ENCODE assay signal across 1 cellular context in the genomic region with DNA sequence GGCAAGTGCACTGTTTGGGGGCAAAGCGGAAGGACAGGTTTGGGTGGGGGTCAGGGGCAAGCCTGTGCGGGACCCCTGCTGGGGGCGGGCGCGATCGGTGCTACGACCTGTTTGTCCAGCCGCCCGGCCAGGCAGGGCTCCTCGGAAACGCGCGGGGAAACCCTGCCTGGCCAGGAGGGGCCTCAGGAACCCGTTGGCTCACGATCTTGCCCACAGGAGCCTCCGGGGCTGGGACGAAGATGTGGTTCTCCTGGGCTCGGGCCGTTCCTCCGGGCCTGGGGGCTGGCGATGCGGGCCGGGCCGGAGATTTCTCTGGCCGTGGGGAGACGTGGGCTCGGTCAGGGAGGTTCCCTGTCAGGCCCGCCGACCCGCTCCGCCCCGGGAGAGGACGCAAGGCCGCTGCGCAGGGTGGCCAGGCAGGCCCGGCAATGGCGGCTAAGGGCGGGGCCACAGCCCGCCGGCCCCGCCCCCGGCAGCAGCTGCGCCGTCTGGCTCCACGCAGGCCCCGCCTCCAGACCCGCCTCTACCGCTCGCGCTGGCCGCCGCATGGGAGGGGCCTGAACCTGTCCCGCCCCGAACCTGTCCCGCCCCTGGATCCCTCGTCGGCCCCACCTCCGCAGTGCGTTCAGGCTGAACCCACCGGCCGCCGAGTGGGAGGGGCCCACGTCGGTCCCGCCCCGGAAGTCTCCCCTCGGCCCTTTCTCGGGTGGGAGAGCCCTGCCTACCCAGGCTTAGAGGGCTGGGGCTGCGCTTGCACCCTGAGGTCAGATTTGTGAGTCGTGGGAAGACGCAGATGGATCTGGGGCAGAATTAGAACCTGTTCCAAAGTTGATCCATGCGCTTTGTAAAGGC.
TF ChIP-seq lines count a peak whose summit lies in the region.

A gene with protein sequence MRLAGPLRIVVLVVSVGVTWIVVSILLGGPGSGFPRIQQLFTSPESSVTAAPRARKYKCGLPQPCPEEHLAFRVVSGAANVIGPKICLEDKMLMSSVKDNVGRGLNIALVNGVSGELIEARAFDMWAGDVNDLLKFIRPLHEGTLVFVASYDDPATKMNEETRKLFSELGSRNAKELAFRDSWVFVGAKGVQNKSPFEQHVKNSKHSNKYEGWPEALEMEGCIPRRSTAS (minus strand): TSS at position 430 of the 852 bp plus-strand sequence. CDS start 460 bp downstream, outside the sequence.

TF ChIP-seq in HepG2, 621 proteins besides CTCF, POLR2A, EP300 and RAD21 (continued from another document and continues in another):
- TF ChIP-seq, protein P1, sequence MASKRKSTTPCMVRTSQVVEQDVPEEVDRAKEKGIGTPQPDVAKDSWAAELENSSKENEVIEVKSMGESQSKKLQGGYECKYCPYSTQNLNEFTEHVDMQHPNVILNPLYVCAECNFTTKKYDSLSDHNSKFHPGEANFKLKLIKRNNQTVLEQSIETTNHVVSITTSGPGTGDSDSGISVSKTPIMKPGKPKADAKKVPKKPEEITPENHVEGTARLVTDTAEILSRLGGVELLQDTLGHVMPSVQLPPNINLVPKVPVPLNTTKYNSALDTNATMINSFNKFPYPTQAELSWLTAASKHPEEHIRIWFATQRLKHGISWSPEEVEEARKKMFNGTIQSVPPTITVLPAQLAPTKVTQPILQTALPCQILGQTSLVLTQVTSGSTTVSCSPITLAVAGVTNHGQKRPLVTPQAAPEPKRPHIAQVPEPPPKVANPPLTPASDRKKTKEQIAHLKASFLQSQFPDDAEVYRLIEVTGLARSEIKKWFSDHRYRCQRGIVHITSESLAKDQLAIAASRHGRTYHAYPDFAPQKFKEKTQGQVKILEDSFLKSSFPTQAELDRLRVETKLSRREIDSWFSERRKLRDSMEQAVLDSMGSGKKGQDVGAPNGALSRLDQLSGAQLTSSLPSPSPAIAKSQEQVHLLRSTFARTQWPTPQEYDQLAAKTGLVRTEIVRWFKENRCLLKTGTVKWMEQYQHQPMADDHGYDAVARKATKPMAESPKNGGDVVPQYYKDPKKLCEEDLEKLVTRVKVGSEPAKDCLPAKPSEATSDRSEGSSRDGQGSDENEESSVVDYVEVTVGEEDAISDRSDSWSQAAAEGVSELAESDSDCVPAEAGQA (IDR thresholded peaks at IDR 0.05; ENCODE audit: low read depth) = no peak
- TF ChIP-seq, protein P1 (CRISPR knock-in tag; IDR thresholded peaks at IDR 0.05; ENCODE audit: borderline replicate concordance) = no peak
- TF ChIP-seq ZNF33B (CRISPR knock-in tag; IDR thresholded peaks at IDR 0.05) = no peak
- peak; percentile 40; the same call in 1 of the 2 replicates for TF ChIP-seq YEATS4 (CRISPR knock-in tag; IDR thresholded peaks at IDR 0.05; ENCODE audit: borderline replicate concordance)
- TF ChIP-seq REL (CRISPR knock-in tag; conservative IDR thresholded peaks at IDR 0.05) = no peak
- TF ChIP-seq XRCC5 (optimal IDR thresholded peaks at IDR 0.05; ENCODE audit: low read length) = no peak
- no peak for TF ChIP-seq NRL (CRISPR knock-in tag; IDR thresholded peaks at IDR 0.05; ENCODE audit: borderline replicate concordance)
- TF ChIP-seq, protein P2, sequence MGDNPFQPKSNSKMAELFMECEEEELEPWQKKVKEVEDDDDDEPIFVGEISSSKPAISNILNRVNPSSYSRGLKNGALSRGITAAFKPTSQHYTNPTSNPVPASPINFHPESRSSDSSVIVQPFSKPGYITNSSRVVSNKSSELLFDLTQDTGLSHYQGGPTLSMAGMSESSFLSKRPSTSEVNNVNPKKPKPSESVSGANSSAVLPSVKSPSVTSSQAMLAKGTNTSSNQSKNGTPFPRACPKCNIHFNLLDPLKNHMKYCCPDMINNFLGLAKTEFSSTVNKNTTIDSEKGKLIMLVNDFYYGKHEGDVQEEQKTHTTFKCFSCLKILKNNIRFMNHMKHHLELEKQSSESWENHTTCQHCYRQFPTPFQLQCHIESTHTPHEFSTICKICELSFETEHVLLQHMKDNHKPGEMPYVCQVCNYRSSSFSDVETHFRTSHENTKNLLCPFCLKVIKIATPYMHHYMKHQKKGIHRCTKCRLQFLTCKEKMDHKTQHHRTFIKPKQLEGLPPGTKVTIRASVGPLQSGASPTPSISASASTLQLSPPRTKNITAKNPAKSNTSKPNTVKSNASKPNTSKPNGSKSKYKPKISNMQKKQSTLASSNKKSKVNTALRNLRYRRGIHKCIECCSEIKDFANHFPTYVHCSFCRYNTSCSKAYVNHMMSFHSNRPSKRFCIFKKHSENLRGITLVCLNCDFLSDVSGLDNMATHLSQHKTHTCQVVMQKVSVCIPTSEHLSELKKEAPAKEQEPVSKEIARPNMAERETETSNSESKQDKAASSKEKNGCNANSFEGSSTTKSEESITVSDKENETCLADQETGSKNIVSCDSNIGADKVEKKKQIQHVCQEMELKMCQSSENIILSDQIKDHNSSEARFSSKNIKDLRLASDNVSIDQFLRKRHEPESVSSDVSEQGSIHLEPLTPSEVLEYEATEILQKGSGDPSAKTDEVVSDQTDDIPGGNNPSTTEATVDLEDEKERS (CRISPR knock-in tag; IDR thresholded peaks at IDR 0.05) = no peak
- TF ChIP-seq BRD4 (CRISPR knock-in tag; IDR thresholded peaks at IDR 0.05) = no peak
- TF ChIP-seq RBFOX2 (IDR thresholded peaks at IDR 0.05; ENCODE audit: low read depth, low read length) = peak; percentile 59; the same call in 1 of the 2 replicates
- TF ChIP-seq RBM22 (optimal IDR thresholded peaks at IDR 0.05; ENCODE audit: low read length) = no peak
- no peak for TF ChIP-seq FOXM1 (CRISPR knock-in tag; IDR thresholded peaks at IDR 0.05)
- TF ChIP-seq JARID2 (CRISPR knock-in tag; IDR thresholded peaks at IDR 0.05; ENCODE audit: insufficient replicate concordance) = no peak
- no peak for TF ChIP-seq FOXK1 (CRISPR knock-in tag; IDR thresholded peaks at IDR 0.05; ENCODE audit: borderline replicate concordance, low read depth)
- TF ChIP-seq, protein P3, sequence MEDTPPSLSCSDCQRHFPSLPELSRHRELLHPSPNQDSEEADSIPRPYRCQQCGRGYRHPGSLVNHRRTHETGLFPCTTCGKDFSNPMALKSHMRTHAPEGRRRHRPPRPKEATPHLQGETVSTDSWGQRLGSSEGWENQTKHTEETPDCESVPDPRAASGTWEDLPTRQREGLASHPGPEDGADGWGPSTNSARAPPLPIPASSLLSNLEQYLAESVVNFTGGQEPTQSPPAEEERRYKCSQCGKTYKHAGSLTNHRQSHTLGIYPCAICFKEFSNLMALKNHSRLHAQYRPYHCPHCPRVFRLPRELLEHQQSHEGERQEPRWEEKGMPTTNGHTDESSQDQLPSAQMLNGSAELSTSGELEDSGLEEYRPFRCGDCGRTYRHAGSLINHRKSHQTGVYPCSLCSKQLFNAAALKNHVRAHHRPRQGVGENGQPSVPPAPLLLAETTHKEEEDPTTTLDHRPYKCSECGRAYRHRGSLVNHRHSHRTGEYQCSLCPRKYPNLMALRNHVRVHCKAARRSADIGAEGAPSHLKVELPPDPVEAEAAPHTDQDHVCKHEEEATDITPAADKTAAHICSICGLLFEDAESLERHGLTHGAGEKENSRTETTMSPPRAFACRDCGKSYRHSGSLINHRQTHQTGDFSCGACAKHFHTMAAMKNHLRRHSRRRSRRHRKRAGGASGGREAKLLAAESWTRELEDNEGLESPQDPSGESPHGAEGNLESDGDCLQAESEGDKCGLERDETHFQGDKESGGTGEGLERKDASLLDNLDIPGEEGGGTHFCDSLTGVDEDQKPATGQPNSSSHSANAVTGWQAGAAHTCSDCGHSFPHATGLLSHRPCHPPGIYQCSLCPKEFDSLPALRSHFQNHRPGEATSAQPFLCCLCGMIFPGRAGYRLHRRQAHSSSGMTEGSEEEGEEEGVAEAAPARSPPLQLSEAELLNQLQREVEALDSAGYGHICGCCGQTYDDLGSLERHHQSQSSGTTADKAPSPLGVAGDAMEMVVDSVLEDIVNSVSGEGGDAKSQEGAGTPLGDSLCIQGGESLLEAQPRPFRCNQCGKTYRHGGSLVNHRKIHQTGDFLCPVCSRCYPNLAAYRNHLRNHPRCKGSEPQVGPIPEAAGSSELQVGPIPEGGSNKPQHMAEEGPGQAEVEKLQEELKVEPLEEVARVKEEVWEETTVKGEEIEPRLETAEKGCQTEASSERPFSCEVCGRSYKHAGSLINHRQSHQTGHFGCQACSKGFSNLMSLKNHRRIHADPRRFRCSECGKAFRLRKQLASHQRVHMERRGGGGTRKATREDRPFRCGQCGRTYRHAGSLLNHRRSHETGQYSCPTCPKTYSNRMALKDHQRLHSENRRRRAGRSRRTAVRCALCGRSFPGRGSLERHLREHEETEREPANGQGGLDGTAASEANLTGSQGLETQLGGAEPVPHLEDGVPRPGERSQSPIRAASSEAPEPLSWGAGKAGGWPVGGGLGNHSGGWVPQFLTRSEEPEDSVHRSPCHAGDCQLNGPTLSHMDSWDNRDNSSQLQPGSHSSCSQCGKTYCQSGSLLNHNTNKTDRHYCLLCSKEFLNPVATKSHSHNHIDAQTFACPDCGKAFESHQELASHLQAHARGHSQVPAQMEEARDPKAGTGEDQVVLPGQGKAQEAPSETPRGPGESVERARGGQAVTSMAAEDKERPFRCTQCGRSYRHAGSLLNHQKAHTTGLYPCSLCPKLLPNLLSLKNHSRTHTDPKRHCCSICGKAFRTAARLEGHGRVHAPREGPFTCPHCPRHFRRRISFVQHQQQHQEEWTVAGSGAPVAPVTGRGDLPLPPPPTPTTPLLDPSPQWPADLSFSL (CRISPR knock-in tag; IDR thresholded peaks at IDR 0.05) = no peak
- no peak for TF ChIP-seq ZNF207 (IDR thresholded peaks at IDR 0.05; ENCODE audit: borderline replicate concordance)
- TF ChIP-seq, protein P4, sequence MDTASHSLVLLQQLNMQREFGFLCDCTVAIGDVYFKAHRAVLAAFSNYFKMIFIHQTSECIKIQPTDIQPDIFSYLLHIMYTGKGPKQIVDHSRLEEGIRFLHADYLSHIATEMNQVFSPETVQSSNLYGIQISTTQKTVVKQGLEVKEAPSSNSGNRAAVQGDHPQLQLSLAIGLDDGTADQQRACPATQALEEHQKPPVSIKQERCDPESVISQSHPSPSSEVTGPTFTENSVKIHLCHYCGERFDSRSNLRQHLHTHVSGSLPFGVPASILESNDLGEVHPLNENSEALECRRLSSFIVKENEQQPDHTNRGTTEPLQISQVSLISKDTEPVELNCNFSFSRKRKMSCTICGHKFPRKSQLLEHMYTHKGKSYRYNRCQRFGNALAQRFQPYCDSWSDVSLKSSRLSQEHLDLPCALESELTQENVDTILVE (CRISPR knock-in tag; IDR thresholded peaks at IDR 0.05) = no peak
- no peak for TF ChIP-seq TCF7 (IDR thresholded peaks at IDR 0.05; ENCODE audit: low read depth)
- no peak for TF ChIP-seq EHMT2 (IDR thresholded peaks at IDR 0.05; ENCODE audit: borderline replicate concordance, low read depth, low read length)
- TF ChIP-seq ZNF333 (CRISPR knock-in tag; IDR thresholded peaks at IDR 0.05; ENCODE audit: borderline replicate concordance) = no peak
- TF ChIP-seq, protein P5, sequence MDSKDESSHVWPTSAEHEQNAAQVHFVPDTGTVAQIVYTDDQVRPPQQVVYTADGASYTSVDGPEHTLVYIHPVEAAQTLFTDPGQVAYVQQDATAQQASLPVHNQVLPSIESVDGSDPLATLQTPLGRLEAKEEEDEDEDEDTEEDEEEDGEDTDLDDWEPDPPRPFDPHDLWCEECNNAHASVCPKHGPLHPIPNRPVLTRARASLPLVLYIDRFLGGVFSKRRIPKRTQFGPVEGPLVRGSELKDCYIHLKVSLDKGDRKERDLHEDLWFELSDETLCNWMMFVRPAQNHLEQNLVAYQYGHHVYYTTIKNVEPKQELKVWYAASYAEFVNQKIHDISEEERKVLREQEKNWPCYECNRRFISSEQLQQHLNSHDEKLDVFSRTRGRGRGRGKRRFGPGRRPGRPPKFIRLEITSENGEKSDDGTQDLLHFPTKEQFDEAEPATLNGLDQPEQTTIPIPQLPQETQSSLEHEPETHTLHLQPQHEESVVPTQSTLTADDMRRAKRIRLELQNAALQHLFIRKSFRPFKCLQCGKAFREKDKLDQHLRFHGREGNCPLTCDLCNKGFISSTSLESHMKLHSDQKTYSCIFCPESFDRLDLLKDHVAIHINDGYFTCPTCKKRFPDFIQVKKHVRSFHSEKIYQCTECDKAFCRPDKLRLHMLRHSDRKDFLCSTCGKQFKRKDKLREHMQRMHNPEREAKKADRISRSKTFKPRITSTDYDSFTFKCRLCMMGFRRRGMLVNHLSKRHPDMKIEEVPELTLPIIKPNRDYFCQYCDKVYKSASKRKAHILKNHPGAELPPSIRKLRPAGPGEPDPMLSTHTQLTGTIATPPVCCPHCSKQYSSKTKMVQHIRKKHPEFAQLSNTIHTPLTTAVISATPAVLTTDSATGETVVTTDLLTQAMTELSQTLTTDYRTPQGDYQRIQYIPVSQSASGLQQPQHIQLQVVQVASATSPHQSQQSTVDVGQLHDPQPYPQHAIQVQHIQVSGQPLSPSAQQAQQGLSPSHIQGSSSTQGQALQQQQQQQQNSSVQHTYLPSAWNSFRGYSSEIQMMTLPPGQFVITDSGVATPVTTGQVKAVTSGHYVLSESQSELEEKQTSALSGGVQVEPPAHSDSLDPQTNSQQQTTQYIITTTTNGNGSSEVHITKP (CRISPR knock-in tag; IDR thresholded peaks at IDR 0.05; ENCODE audit: low read depth) = peak; percentile 48; the same call in 1 of the 2 replicates
- peak; percentile 63; the same call in 1 of the 2 replicates for TF ChIP-seq HDAC1 (CRISPR knock-in tag; IDR thresholded peaks at IDR 0.05)
- TF ChIP-seq ZBTB42 (CRISPR knock-in tag; IDR thresholded peaks at IDR 0.05) = no peak
- TF ChIP-seq, protein P6, sequence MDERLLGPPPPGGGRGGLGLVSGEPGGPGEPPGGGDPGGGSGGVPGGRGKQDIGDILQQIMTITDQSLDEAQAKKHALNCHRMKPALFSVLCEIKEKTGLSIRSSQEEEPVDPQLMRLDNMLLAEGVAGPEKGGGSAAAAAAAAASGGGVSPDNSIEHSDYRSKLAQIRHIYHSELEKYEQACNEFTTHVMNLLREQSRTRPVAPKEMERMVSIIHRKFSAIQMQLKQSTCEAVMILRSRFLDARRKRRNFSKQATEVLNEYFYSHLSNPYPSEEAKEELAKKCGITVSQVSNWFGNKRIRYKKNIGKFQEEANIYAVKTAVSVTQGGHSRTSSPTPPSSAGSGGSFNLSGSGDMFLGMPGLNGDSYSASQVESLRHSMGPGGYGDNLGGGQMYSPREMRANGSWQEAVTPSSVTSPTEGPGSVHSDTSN (CRISPR knock-in tag; IDR thresholded peaks at IDR 0.05) = no peak
- TF ChIP-seq NFE2L2 (IDR thresholded peaks at IDR 0.05; ENCODE audit: low read length) = no peak
- no peak for TF ChIP-seq ZNF598 (CRISPR knock-in tag; IDR thresholded peaks at IDR 0.05; ENCODE audit: borderline replicate concordance)
- TF ChIP-seq THYN1 (CRISPR knock-in tag; IDR thresholded peaks at IDR 0.05; ENCODE audit: borderline replicate concordance, low read depth) = no peak
- TF ChIP-seq ZFP41 (CRISPR knock-in tag; IDR thresholded peaks at IDR 0.05; ENCODE audit: borderline replicate concordance) = no peak
- TF ChIP-seq NCOA2 (CRISPR knock-in tag; IDR thresholded peaks at IDR 0.05) = 0 out of 2 replicates have a peak, but pooled peaks have one; percentile 11
- TF ChIP-seq CHCHD3 (CRISPR knock-in tag; IDR thresholded peaks at IDR 0.05) = no peak
